In genomic region chr1:225437710-225438437, GRCh38 we compare ENCODE assay signal across 12 cellular contexts. TPM values are rescaled to one million over a fixed set of nuclear protein-coding genes. Genes with fewer than 3 reads are reported as not detected.
A peak's percentile ranks its signal among the peaks of the same experiment; 100 is the strongest.
DNase-seq lines count a peak whose midpoint lies in the region; ATAC-seq, FAIRE-seq and TF ChIP-seq lines count a peak whose summit lies in the region.
"Had no signal": no experiment of that assay in that cellular context is flagged by ENCODE, and none has a peak within 500 bp of the region (broad histone marks: within the 10 kb centered on the region; RNA-seq: fewer than 3 reads in every experiment).

No MANE protein-coding gene starts in this region.

- DNase-seq in NCI-H1092 treated with DMSO at 0.1 percent for 48 hours (lab: John Stamatoyannopoulos, UW) (peak; percentile 34), NCI-H1092 (lab: John Stamatoyannopoulos, UW) (no peak), endothelial cell of umbilical vein (ENCODE audit: low read depth, low spot score) (peak; percentile 63), sigmoid colon (peak; percentile 73), NCI-H226 (no peak)
- DNase-seq: activated naive CD4-positive, alpha-beta T cell treated with anti-CD3 and anti-CD28 coated beads, Interleukin-2, amount 10 ng/mL, durations not matched to agents 7 days and 5 days; immature natural killer cell; SHP77 treated with DMSO at 0.1 percent for 48 hours had no signal

- H3K9ac ChIP-seq in OCI-LY1 (ENCODE audit: low read length) = no peak overlapping the region
- no peak overlapping the region for H3K9ac ChIP-seq in endothelial cell of umbilical vein (replicated peaks; ENCODE audit: extremely low read depth, insufficient read depth, low read length)
- H3K9ac ChIP-seq: BLaER1 had no signal

- ATAC-seq in HG03280 (IDR thresholded peaks at IDR 0.05; ENCODE audit: unreplicated experiment) (no peak), HG03432 (IDR thresholded peaks at IDR 0.05; ENCODE audit: unreplicated experiment) (no peak)

- H3K27ac ChIP-seq in OCI-LY1 (ENCODE audit: low read depth, low read length, poor library complexity, severe bottlenecking) (no peak overlapping the region), endothelial cell of umbilical vein (ENCODE audit: insufficient read depth, low read depth, low read length) (no peak overlapping the region), sigmoid colon (peak overlapping the region; percentile 36 to 96 (median 93))
- H3K27ac ChIP-seq: BLaER1 had no signal

- H3K4me3 ChIP-seq in OCI-LY1 (ENCODE audit: low read depth, low read length, poor library complexity, severe bottlenecking) = no peak overlapping the region
- no peak overlapping the region for H3K4me3 ChIP-seq in endothelial cell of umbilical vein (replicated peaks in 1 of 3; ENCODE audit: insufficient read depth in 1 of 3, low read depth in 1 of 3, low read length in 3 of 3)
- H3K4me3 ChIP-seq in sigmoid colon = no peak overlapping the region
- H3K4me3 ChIP-seq: BLaER1 had no signal

- no peaks in the 10 kb centered on the region for H3K9me2 ChIP-seq in OCI-LY1 (ENCODE audit: low read depth, low read length)

- no peaks in the 10 kb centered on the region for H3K36me3 ChIP-seq in OCI-LY1 (ENCODE audit: insufficient read depth, low read length)
- no peaks in the 10 kb centered on the region for H3K36me3 ChIP-seq in endothelial cell of umbilical vein (ENCODE audit: control insufficient read depth in 2 of 2, extremely low read depth in 1 of 2, insufficient read depth in 2 of 2, low read length in 2 of 2)
- H3K36me3 ChIP-seq in sigmoid colon = no peaks in the 10 kb centered on the region
- H3K36me3 ChIP-seq: BLaER1 had no signal

- H3K27me3 ChIP-seq in OCI-LY1 (ENCODE audit: insufficient read depth, low read length) = no peaks in the 10 kb centered on the region
- peaks cover 1 to 2% of the 10 kb centered on the region in 2 experiments for H3K27me3 ChIP-seq in endothelial cell of umbilical vein (ENCODE audit: control insufficient read depth in 2 of 2, insufficient read depth in 2 of 2, low read length in 2 of 2)
- H3K27me3 ChIP-seq in sigmoid colon = no peaks in the 10 kb centered on the region
- H3K27me3 ChIP-seq: BLaER1 had no signal

- no peaks in the 10 kb centered on the region for H3F3A ChIP-seq in OCI-LY1 (ENCODE audit: insufficient read depth, low read length)

- CTCF ChIA-PET in endothelial cell of umbilical vein (lab: Charles Lee) = no interaction called here

- FAIRE-seq in endothelial cell of umbilical vein (lab: Jason Lieb, UNC) = peak; percentile 78

- no peaks in the 10 kb centered on the region for H3K9me1 ChIP-seq in endothelial cell of umbilical vein (replicated peaks; ENCODE audit: control insufficient read depth, extremely low read depth, insufficient read depth, low read length)

- H2AFZ ChIP-seq in OCI-LY1 (ENCODE audit: low read length) (no peak overlapping the region), endothelial cell of umbilical vein (ENCODE audit: low read depth, low read length) (no peak overlapping the region)

- H3K9me3 ChIP-seq in OCI-LY1 (ENCODE audit: low read length) (no peaks in the 10 kb centered on the region), endothelial cell of umbilical vein (replicated peaks; ENCODE audit: control insufficient read depth, insufficient read depth, low read length) (no peaks in the 10 kb centered on the region), sigmoid colon (no peaks in the 10 kb centered on the region)
- H3K9me3 ChIP-seq: BLaER1 had no signal

- dilution Hi-C loops in endothelial cell of umbilical vein (cut with MboI; ENCODE audit: extremely low pct_ligation_motif_present, low sequenced_read_pairs) = no loop called here

- TF ChIP-seq POLR2A in endothelial cell of umbilical vein (IDR thresholded peaks at IDR 0.05; ENCODE audit: low read depth, low read length) (no peak), sigmoid colon (IDR thresholded peaks at IDR 0.05) (no peak)

- no peaks in the 10 kb centered on the region for H4K20me1 ChIP-seq in OCI-LY1 (ENCODE audit: insufficient read depth, low read length)
- no peaks in the 10 kb centered on the region for H4K20me1 ChIP-seq in endothelial cell of umbilical vein (replicated peaks; ENCODE audit: control insufficient read depth, extremely low read depth, insufficient read depth, low read length)
- H4K20me1 ChIP-seq: BLaER1 had no signal

- no peak overlapping the region for H3K4me2 ChIP-seq in OCI-LY1 (ENCODE audit: low read length)
- no peak overlapping the region for H3K4me2 ChIP-seq in endothelial cell of umbilical vein (ENCODE audit: insufficient read depth, low read length)
- H3K4me2 ChIP-seq: BLaER1 had no signal

- peak; percentile 33; the same call in 1 of the 2 replicates for TF ChIP-seq CTCF in OCI-LY1 (IDR thresholded peaks at IDR 0.05; ENCODE audit: low read length)
- peak; percentile 52 to 70 for TF ChIP-seq CTCF in endothelial cell of umbilical vein (IDR thresholded peaks at IDR 0.05; ENCODE audit: extremely low read depth in 1 of 2, insufficient read depth in 1 of 2, low read depth in 1 of 2, low read length in 2 of 2)
- peak in 2 of 4 experiments; percentile 17 to 24 for TF ChIP-seq CTCF in sigmoid colon (IDR thresholded peaks at IDR 0.05)

- H3K4me1 ChIP-seq in OCI-LY1 (ENCODE audit: insufficient read depth, low read length, severe bottlenecking) = peaks cover 45% of the 10 kb centered on the region
- H3K4me1 ChIP-seq in endothelial cell of umbilical vein (ENCODE audit: control insufficient read depth, extremely low read depth, insufficient read depth, low read length) = peaks cover 1% of the 10 kb centered on the region
- peaks cover 0 to 60% (median 42%) of the 10 kb centered on the region in 4 donors for H3K4me1 ChIP-seq in sigmoid colon

- TF ChIP-seq EP300 in sigmoid colon (IDR thresholded peaks at IDR 0.05) = no peak

- WGBS in sigmoid colon, 2 donors = 80 to 87% methylated on average over 5 of the region's 5 CpGs

- POLR2A ChIA-PET in endothelial cell of umbilical vein (lab: Charles Lee) = no interaction called here

- intact Hi-C loops in endothelial cell of umbilical vein (cut with micrococcal nuclease) = no loop called here
- intact Hi-C loops in sigmoid colon (cut with DNase I) = no loop called here

- H3K79me2 ChIP-seq in OCI-LY1 (ENCODE audit: insufficient read depth, low read length) (no peaks in the 10 kb centered on the region), endothelial cell of umbilical vein (ENCODE audit: control insufficient read depth, insufficient read depth, low read length) (no peaks in the 10 kb centered on the region)

- no TSS peak for BruUV-seq in endothelial cell of umbilical vein (replicated peaks; lab: Mats Ljungman, UMichigan)

TF ChIP-seq in endothelial cell of umbilical vein, 7 proteins besides CTCF, POLR2A, EP300 and RAD21:
- TF ChIP-seq, protein P1, sequence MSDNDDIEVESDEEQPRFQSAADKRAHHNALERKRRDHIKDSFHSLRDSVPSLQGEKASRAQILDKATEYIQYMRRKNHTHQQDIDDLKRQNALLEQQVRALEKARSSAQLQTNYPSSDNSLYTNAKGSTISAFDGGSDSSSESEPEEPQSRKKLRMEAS (IDR thresholded peaks at IDR 0.05; ENCODE audit: insufficient read depth, insufficient read length) = no peak
- TF ChIP-seq POLR2AphosphoS5 (IDR thresholded peaks at IDR 0.05; ENCODE audit: insufficient read depth, low read depth, low read length) = no peak
- TF ChIP-seq JUN (IDR thresholded peaks at IDR 0.05; ENCODE audit: borderline replicate concordance, insufficient read depth, insufficient read length, low read depth) = no peak
- TF ChIP-seq FOS (IDR thresholded peaks at IDR 0.05; ENCODE audit: borderline replicate concordance, insufficient read depth, low read length) = no peak
- no peak for TF ChIP-seq EZH2 (IDR thresholded peaks at IDR 0.05; ENCODE audit: borderline replicate concordance, low read depth, low read length, severe bottlenecking)
- TF ChIP-seq MYC (IDR thresholded peaks at IDR 0.05; ENCODE audit: low read depth, low read length) = no peak
- no peak for TF ChIP-seq GATA2 (IDR thresholded peaks at IDR 0.05; ENCODE audit: insufficient read depth, insufficient read length, low read depth, low read length)

RNA-seq across cellular contexts. Expression of gene LBR, which starts 10.0 kb away (rescaled TPM):
- total RNA-seq in endothelial cell of umbilical vein = 107 and 119 TPM in 2 replicates
- polyA plus RNA-seq in endothelial cell of umbilical vein = 49.9 and 53.9 TPM in 2 replicates
- polyA plus RNA-seq in endothelial cell of umbilical vein (2011; cell fraction: cytosol; rRNA removed) = 31.6 and 32.5 TPM in 2 replicates
- 61.2 and 66.7 TPM in 2 replicates for polyA plus RNA-seq in endothelial cell of umbilical vein (2011; cell fraction: nucleus; rRNA removed)
- 28.3 and 55.2 TPM in 2 replicates for polyA plus RNA-seq in endothelial cell of umbilical vein (2012)
- polyA minus RNA-seq in endothelial cell of umbilical vein = 83.4 and 86.8 TPM in 2 replicates
- 25.3 TPM for polyA minus RNA-seq in endothelial cell of umbilical vein (2011; cell fraction: cytosol; rRNA and poly(A)+ RNA removed)
- polyA minus RNA-seq in endothelial cell of umbilical vein (2011; cell fraction: nucleus; rRNA and poly(A)+ RNA removed) = 53.2 and 76.4 TPM in 2 replicates
- total RNA-seq in sigmoid colon = 100 to 1,000 TPM; 134 to 195 (median 169) TPM
- polyA plus RNA-seq in sigmoid colon = 10 to 100 TPM in 1 of 3 donors, 1 to 10 TPM in 2; 5.4 to 62.2 (median 6.9) TPM

Comparison
In these comparisons a context has a peak if more than half of its experiments do, and no peak if none do; other contexts are left out.
1. DNase-seq: peak in NCI-H1092 treated with DMSO at 0.1 percent for 48 hours (single experiment), endothelial cell of umbilical vein (single experiment) and sigmoid colon (single experiment); none in NCI-H1092 (single experiment) and NCI-H226 (single experiment).
2. H3K27ac ChIP-seq: peak in sigmoid colon (4 of 4); none in OCI-LY1 (single experiment) and endothelial cell of umbilical vein (single experiment).